ENCODE assay signal across 5 cellular contexts in the genomic region with DNA sequence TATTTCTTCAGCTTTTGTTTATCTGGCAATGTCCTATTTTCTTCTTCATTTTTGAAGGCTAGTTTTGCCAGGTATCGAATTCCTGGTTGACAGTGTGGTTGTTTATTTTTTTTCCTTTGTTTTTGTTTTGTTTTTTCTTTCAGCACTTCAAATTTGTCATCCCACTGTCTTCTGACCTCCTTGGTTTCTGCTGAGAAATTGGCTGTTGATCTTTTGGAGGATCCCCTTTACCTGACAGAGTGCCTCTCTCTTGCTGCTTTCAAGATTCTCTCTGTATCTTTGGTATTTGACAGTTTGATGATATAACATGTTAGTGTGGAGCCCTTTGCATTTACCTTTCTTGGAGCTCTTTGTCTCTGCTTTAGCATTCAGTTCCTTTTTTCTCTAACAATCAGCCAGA.
"Had no signal": no experiment of that assay in that cellular context is flagged by ENCODE, and none has a peak within 500 bp of the region (broad histone marks: within the 10 kb centered on the region; RNA-seq: fewer than 3 reads in every experiment).

No MANE protein-coding gene starts in this region.

- DNase-seq: GOT3, H9, HCEC 1CT, KG1 had no signal

- H3K27me3 Mint-ChIP-seq: IgD-negative memory B cell had no signal

- H3K27ac Mint-ChIP-seq: H9, IgD-negative memory B cell had no signal

- H3K4me1 Mint-ChIP-seq: H9, IgD-negative memory B cell had no signal

- H3K4me3 Mint-ChIP-seq: H9, IgD-negative memory B cell had no signal
